Comparison of ENCODE assay signal across 1 cellular context in genomic region chr14:68513137-68513536, GRCh38.
TF ChIP-seq lines count a peak whose summit lies in the region.

No MANE protein-coding gene starts in this region.

TF ChIP-seq in HCT116, 20 proteins besides CTCF, POLR2A, EP300 and RAD21 (continued from another document):
- TF ChIP-seq ZBTB33 (IDR thresholded peaks at IDR 0.05; ENCODE audit: extremely low read depth, insufficient replicate concordance, low read length): no peak
- TF ChIP-seq CEBPB (IDR thresholded peaks at IDR 0.05; ENCODE audit: low read depth): no peak
